In the genomic region with DNA sequence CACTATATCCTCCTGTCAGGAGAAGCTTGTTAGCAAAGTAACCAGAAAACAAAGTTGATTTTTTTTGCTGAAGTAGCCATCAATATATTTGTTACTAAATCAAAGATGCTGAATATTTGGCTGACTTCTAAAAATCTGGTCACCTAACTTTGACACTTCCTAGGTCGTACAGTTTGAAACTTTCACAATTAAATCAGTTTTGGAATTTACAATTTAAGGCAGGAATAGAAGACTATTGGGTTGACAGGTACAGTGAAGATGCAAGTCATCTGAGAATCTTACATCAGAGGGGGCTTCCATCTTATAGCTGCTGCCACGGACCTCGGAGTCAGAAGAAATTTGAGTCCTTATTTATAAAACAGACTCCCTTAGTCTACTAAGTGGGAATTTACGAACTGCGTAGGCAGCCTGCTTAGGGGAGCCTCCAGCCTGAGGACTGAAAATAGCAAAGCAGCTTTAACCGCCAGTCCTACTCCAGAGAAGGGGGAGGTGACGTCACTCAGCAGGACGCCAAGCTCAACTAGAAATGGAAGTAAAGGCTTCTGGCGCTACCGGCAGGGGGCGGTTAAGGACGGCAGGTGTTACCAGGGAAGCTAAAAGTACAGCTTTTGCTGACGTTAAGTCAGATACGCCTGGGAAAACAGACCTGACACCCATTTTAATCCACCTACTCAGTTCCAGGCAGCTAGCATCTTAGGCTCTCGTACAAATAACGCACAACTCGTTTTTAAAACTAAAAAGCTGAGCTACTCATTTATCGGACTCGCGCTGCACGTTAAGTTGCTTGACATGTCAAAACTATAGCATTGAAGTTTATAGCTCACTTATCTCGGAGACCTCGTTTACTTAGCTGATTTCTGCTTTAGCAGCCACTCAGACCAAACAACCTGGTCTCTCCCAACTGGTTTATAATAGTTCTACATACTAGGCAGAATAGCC, we compare ENCODE assay signal across 8 cellular contexts.
A peak's percentile ranks its signal among the peaks of the same experiment; 100 is the strongest.
DNase-seq lines count a peak whose midpoint lies in the region; ATAC-seq and TF ChIP-seq lines count a peak whose summit lies in the region.

No MANE protein-coding gene starts in this region.

- H3K9me3 ChIP-seq in mononuclear cell (ENCODE audit: low read depth, low read length): no peaks in the 10 kb centered on the region

- H3K4me1 ChIP-seq in mononuclear cell (ENCODE audit: insufficient read depth, low read length): peaks cover 33% of the 10 kb centered on the region

- ATAC-seq in GM21381 (IDR thresholded peaks at IDR 0.05; ENCODE audit: unreplicated experiment): peak; percentile 32

- no peaks in the 10 kb centered on the region for H3K9me3 Mint-ChIP-seq in endothelial cell (ENCODE audit: unreplicated experiment)

- peaks cover 22% of the 10 kb centered on the region for H3K4me1 Mint-ChIP-seq in endothelial cell (ENCODE audit: unreplicated experiment)

- H3K36me3 Mint-ChIP-seq in endothelial cell (ENCODE audit: low read depth, unreplicated experiment): peaks cover 4% of the 10 kb centered on the region

- no peaks in the 10 kb centered on the region for H3K27me3 ChIP-seq in mononuclear cell (ENCODE audit: insufficient read depth, low read length)

- H3K27ac Mint-ChIP-seq in endothelial cell (ENCODE audit: unreplicated experiment): peak overlapping the region; percentile 93

- peak; percentile 82 for TF ChIP-seq CTCF in endothelial cell (IDR thresholded peaks at IDR 0.05; ENCODE audit: unreplicated experiment)

- H3K27me3 Mint-ChIP-seq in endothelial cell (ENCODE audit: unreplicated experiment): peaks cover 5% of the 10 kb centered on the region

- H3K4me3 Mint-ChIP-seq in endothelial cell (ENCODE audit: unreplicated experiment): peak overlapping the region; percentile 97

- peak overlapping the region; percentile 65 for H3K4me3 ChIP-seq in mononuclear cell (ENCODE audit: low read length)

- DNase-seq in COLO668 (lab: John Stamatoyannopoulos, UW; ENCODE audit: unreplicated experiment) (peak; percentile 91), HUDEP-2 (lab: John Stamatoyannopoulos, UW; ENCODE audit: unreplicated experiment in 76 of 76) (peak in 70 of 76 experiments; percentile 65 to 98 (median 95)), NOMO-1 treated with dmso at 0.1 percent for 144 hours (lab: John Stamatoyannopoulos, UW; ENCODE audit: unreplicated experiment) (peak; percentile 94), endothelial cell (ENCODE audit: low spot score) (peak; percentile 92)
- peak; percentile 69 for DNase-seq in activated CD8-positive, alpha-beta memory T cell treated with anti-CD3 and anti-CD28 coated beads, Interleukin-2, amount 50 U/mL, for 24 hours (ENCODE audit: extremely low read depth)
- peak; percentile 80 for DNase-seq in stimulated activated CD8-positive, alpha-beta memory T cell treated with anti-CD3 and anti-CD28 coated beads, Interleukin-4, amount 100 ng/mL, for 24 hours (ENCODE audit: low read depth)

Comparison
In these comparisons a context has a peak if more than half of its experiments do, and no peak if none do; other contexts are left out.
1. Peak in every context shown above with its lines: DNase-seq, ATAC-seq and H3K4me3 ChIP-seq.